ENCODE assay signal across 12 cellular contexts in genomic region chrX:106731590-106731989, GRCh38. TPM values are rescaled to one million over a fixed set of nuclear protein-coding genes. Genes with fewer than 3 reads are reported as not detected.
DNase-seq lines count a peak whose midpoint lies in the region; ATAC-seq, FAIRE-seq and TF ChIP-seq lines count a peak whose summit lies in the region.
"Had no signal": no experiment of that assay in that cellular context is flagged by ENCODE, and none has a peak within 500 bp of the region (broad histone marks: within the 10 kb centered on the region; RNA-seq: fewer than 3 reads in every experiment).

No MANE protein-coding gene starts in this region.

- no peaks in the 10 kb centered on the region for H3K27me3 ChIP-seq in Caco-2 (replicated peaks; ENCODE audit: control insufficient read depth, insufficient read depth, low read length)
- no peaks in the 10 kb centered on the region for H3K27me3 ChIP-seq in thyroid gland
- no peaks in the 10 kb centered on the region for H3K27me3 ChIP-seq in CD8-positive, alpha-beta T cell (ENCODE audit: insufficient read depth, low read length)

- no peaks in the 10 kb centered on the region for H3K27me3 Mint-ChIP-seq in Caco-2 (ENCODE audit: insufficient read depth, unreplicated experiment)
- peaks cover 5% of the 10 kb centered on the region for H3K27me3 Mint-ChIP-seq in CD8-positive, alpha-beta T cell (ENCODE audit: low read depth)
- H3K27me3 Mint-ChIP-seq in natural killer cell treated with Interleukin-12 subunit alpha and Interleukin-12 subunit beta and Interleukin-15 and Interleukin-18, amount 100 ng/mL, for 72 hours: peaks cover 20% of the 10 kb centered on the region in 2 donors

- TF ChIP-seq CTCF in Caco-2 (IDR thresholded peaks at IDR 0.05; ENCODE audit: insufficient read depth in 1 of 2, low read depth in 1 of 2, low read length in 1 of 2, severe bottlenecking in 1 of 2, unreplicated experiment in 1 of 2) (no peak), thyroid gland (IDR thresholded peaks at IDR 0.05) (no peak)
- TF ChIP-seq CTCF in CD8-positive, alpha-beta T cell (IDR thresholded peaks at IDR 0.05): no peak

- no peak for ATAC-seq in CD8-positive, alpha-beta T cell
- no peak for ATAC-seq in natural killer cell treated with Interleukin-12 subunit alpha and Interleukin-12 subunit beta and Interleukin-15 and Interleukin-18, amount 100 ng/mL, for 72 hours

- TF ChIP-seq POLR2A in thyroid gland (IDR thresholded peaks at IDR 0.05): no peak

- no TSS peak for BruUV-seq in Caco-2 (replicated peaks; lab: Mats Ljungman, UMichigan)

- CTCF ChIA-PET in Caco-2 (lab: Charles Lee): no interaction called here
- CTCF ChIA-PET in CD8-positive, alpha-beta T cell (lab: Charles Lee): no interaction called here

- peak overlapping the region; percentile 17 for H3K27ac Mint-ChIP-seq in Caco-2 (ENCODE audit: unreplicated experiment)
- H3K27ac Mint-ChIP-seq in CD8-positive, alpha-beta T cell: no peak overlapping the region
- no peak overlapping the region for H3K27ac Mint-ChIP-seq in natural killer cell treated with Interleukin-12 subunit alpha and Interleukin-12 subunit beta and Interleukin-15 and Interleukin-18, amount 100 ng/mL, for 72 hours

- H3K9me3 ChIP-seq in Caco-2: no peaks in the 10 kb centered on the region
- no peaks in the 10 kb centered on the region for H3K9me3 ChIP-seq in thyroid gland
- H3K9me3 ChIP-seq in CD8-positive, alpha-beta T cell (ENCODE audit: low read length): no peaks in the 10 kb centered on the region
- H3K9me3 ChIP-seq: HAP-1 had no signal

- DNase-seq in Caco-2 (no peak), GM19239 (ENCODE audit: insufficient read length, low spot score) (no peak), astrocyte of the hippocampus (ENCODE audit: low read depth, low spot score) (peak; percentile 3), thyroid gland (no peak), NCI-H2227 treated with DMSO at 0.1 percent for 48 hours (lab: John Stamatoyannopoulos, UW) (no peak)
- no peak for DNase-seq in CD8-positive, alpha-beta T cell
- no peak for DNase-seq in natural killer cell treated with Interleukin-12 subunit alpha and Interleukin-12 subunit beta and Interleukin-15 and Interleukin-18, amount 100 ng/mL, for 72 hours (ENCODE audit: low spot score)
- DNase-seq: DND-41, GDM1 had no signal

- H3K4me3 Mint-ChIP-seq in Caco-2 (ENCODE audit: unreplicated experiment): peak overlapping the region; percentile 40
- H3K4me3 Mint-ChIP-seq in CD8-positive, alpha-beta T cell: no peak overlapping the region
- H3K4me3 Mint-ChIP-seq in natural killer cell treated with Interleukin-12 subunit alpha and Interleukin-12 subunit beta and Interleukin-15 and Interleukin-18, amount 100 ng/mL, for 72 hours: no peak overlapping the region

- POLR2A ChIA-PET in Caco-2 (lab: Charles Lee): no interaction called here
- POLR2A ChIA-PET in CD8-positive, alpha-beta T cell (lab: Charles Lee): no interaction called here

- peaks cover 29% of the 10 kb centered on the region for H3K4me1 ChIP-seq in Caco-2
- no peaks in the 10 kb centered on the region for H3K4me1 ChIP-seq in thyroid gland
- no peaks in the 10 kb centered on the region for H3K4me1 ChIP-seq in CD8-positive, alpha-beta T cell (ENCODE audit: insufficient read depth, low read length)
- H3K4me1 ChIP-seq: HAP-1 had no signal

- peak overlapping the region in 2 of 3 donors; percentile 5 to 15 for H3K27ac ChIP-seq in thyroid gland
- H3K27ac ChIP-seq in CD8-positive, alpha-beta T cell (ENCODE audit: low read depth, low read length): no peak overlapping the region

- H3K36me3 ChIP-seq in Caco-2 (ENCODE audit: control insufficient read depth, insufficient read depth, low read length): no peaks in the 10 kb centered on the region
- no peaks in the 10 kb centered on the region for H3K36me3 ChIP-seq in thyroid gland
- H3K36me3 ChIP-seq in CD8-positive, alpha-beta T cell (ENCODE audit: insufficient read depth, low read length): no peaks in the 10 kb centered on the region
- H3K36me3 ChIP-seq: HAP-1 had no signal

- no peaks in the 10 kb centered on the region for H3K9me3 Mint-ChIP-seq in Caco-2 (ENCODE audit: unreplicated experiment)
- no peaks in the 10 kb centered on the region for H3K9me3 Mint-ChIP-seq in CD8-positive, alpha-beta T cell
- no peaks in the 10 kb centered on the region for H3K9me3 Mint-ChIP-seq in natural killer cell treated with Interleukin-12 subunit alpha and Interleukin-12 subunit beta and Interleukin-15 and Interleukin-18, amount 100 ng/mL, for 72 hours

- peaks cover 12% of the 10 kb centered on the region for H3K4me1 Mint-ChIP-seq in Caco-2 (ENCODE audit: low read depth, unreplicated experiment)
- peaks cover 2% of the 10 kb centered on the region for H3K4me1 Mint-ChIP-seq in CD8-positive, alpha-beta T cell (ENCODE audit: low read depth)
- H3K4me1 Mint-ChIP-seq in natural killer cell treated with Interleukin-12 subunit alpha and Interleukin-12 subunit beta and Interleukin-15 and Interleukin-18, amount 100 ng/mL, for 72 hours (ENCODE audit: low read depth in 2 of 2): no peaks in the 10 kb centered on the region

- intact Hi-C loops in Caco-2 (cut with micrococcal nuclease; ENCODE audit: unreplicated experiment) (no loop called here), thyroid gland (cut with DNase I) (no loop called here)
- intact Hi-C loops in CD8-positive, alpha-beta T cell (cut with DNase I, micrococcal nuclease): no loop called here

- H3K36me3 Mint-ChIP-seq in Caco-2 (ENCODE audit: insufficient read depth, unreplicated experiment): peaks cover 4% of the 10 kb centered on the region
- H3K36me3 Mint-ChIP-seq in CD8-positive, alpha-beta T cell: no peaks in the 10 kb centered on the region
- H3K36me3 Mint-ChIP-seq in natural killer cell treated with Interleukin-12 subunit alpha and Interleukin-12 subunit beta and Interleukin-15 and Interleukin-18, amount 100 ng/mL, for 72 hours: no peaks in the 10 kb centered on the region

- H3K4me3 ChIP-seq in Caco-2 (ENCODE audit: low read depth, low read length) (no peak overlapping the region), thyroid gland (replicated peaks in 1 of 3) (no peak overlapping the region)
- H3K4me3 ChIP-seq in CD8-positive, alpha-beta T cell (ENCODE audit: low read depth, low read length): no peak overlapping the region
- H3K4me3 ChIP-seq: HAP-1 had no signal

- FAIRE-seq in GM19239 (lab: Jason Lieb, UNC): peak; percentile 45
- FAIRE-seq: H1 had no signal

RNA-seq across cellular contexts. Expression of gene RNF128, which starts 5.1 kb away (rescaled TPM):
- total RNA-seq in Caco-2 (2022): 42.0 and 42.4 TPM in 2 replicates
- 10 to 100 TPM; 46.5 to 68.6 (median 63.5) TPM for total RNA-seq in thyroid gland
- total RNA-seq in CD8-positive, alpha-beta T cell: not detected
- total RNA-seq in natural killer cell treated with Interleukin-12 subunit alpha and Interleukin-12 subunit beta and Interleukin-15 and Interleukin-18, amount 100 ng/mL, for 72 hours: not detected
- total RNA-seq: A673 had no signal

Comparison
In these comparisons a context has a peak if more than half of its experiments do, and no peak if none do; other contexts are left out.
1. RNA of gene RNF128, which starts 5.1 kb away (total RNA-seq): 46.5 to 68.6 TPM in thyroid gland and 42.0 to 42.4 TPM in Caco-2; not detected in CD8-positive, alpha-beta T cell and not detected in natural killer cell treated with Interleukin-12 subunit alpha and Interleukin-12 subunit beta and Interleukin-15 and Interleukin-18, amount 100 ng/mL, for 72 hours; every median in the first group is over 10 times any median in the second.